ENCODE assay signal across 1 cellular context in the genomic region with DNA sequence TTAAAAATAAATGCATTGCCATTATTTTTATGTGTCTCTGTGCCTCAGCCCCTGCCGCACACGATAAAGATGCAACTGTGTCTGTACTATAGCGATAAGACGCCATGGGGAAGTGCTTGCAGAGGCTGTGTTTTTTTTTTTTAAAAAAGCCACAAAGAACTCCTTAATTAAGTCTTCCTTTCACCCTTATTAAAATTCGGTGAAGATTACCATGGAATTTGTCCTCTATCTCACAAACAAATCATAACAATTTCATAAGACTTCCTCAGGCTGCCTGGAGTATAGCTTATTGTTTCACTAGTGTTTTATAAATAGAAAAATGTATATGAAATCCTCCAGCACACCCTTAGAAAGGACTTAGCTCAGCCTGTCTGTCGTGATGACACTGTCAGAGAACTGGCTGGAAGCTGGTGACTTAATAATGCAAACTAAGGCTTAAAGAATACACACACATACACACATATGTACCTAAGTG.
TF ChIP-seq lines count a peak whose summit lies in the region.

No MANE protein-coding gene starts in this region.

TF ChIP-seq in K562, 482 proteins besides CTCF, POLR2A, EP300 and RAD21 (continued from another document):
- TF ChIP-seq, protein P1, sequence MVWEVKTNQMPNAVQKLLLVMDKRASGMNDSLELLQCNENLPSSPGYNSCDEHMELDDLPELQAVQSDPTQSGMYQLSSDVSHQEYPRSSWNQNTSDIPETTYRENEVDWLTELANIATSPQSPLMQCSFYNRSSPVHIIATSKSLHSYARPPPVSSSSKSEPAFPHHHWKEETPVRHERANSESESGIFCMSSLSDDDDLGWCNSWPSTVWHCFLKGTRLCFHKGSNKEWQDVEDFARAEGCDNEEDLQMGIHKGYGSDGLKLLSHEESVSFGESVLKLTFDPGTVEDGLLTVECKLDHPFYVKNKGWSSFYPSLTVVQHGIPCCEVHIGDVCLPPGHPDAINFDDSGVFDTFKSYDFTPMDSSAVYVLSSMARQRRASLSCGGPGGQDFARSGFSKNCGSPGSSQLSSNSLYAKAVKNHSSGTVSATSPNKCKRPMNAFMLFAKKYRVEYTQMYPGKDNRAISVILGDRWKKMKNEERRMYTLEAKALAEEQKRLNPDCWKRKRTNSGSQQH (CRISPR knock-in tag; IDR thresholded peaks at IDR 0.05), result no peak
- TF ChIP-seq CBX2 (IDR thresholded peaks at IDR 0.05; ENCODE audit: insufficient read depth, low read length, poor library complexity, severe bottlenecking) (no peak), ZNF140 (CRISPR knock-in tag; IDR thresholded peaks at IDR 0.05) (no peak), POLR3G (IDR thresholded peaks at IDR 0.05; ENCODE audit: extremely low read depth, insufficient read length, insufficient replicate concordance) (no peak), JUND (IDR thresholded peaks at IDR 0.05; ENCODE audit: borderline replicate concordance, low read depth, low read length) (peak; percentile 73), JUND (tag; IDR thresholded peaks at IDR 0.05; ENCODE audit: borderline replicate concordance, low read depth, low read length) (no peak; the same call in 2 of the 3 replicates), JUNB (CRISPR knock-in tag; conservative IDR thresholded peaks at IDR 0.05) (no peak), FIP1L1 (IDR thresholded peaks at IDR 0.05; ENCODE audit: low read depth, low read length, poor library complexity, severe bottlenecking) (no peak), SETDB1 (IDR thresholded peaks at IDR 0.05; ENCODE audit: low read length) (no peak), CBX8 (IDR thresholded peaks at IDR 0.05; ENCODE audit: borderline replicate concordance, extremely low read depth, low read depth, low read length, poor library complexity, severe bottlenecking) (no peak), ZNF780A (CRISPR knock-in tag; IDR thresholded peaks at IDR 0.05) (no peak), IRF2 (CRISPR knock-in tag; IDR thresholded peaks at IDR 0.05) (no peak), RBM39 (optimal IDR thresholded peaks at IDR 0.05; ENCODE audit: low read depth, low read length) (no peak), ZNF830 (CRISPR knock-in tag; IDR thresholded peaks at IDR 0.05) (no peak), E2F8 (IDR thresholded peaks at IDR 0.05; ENCODE audit: low read depth, partially characterized antibody) (no peak), ZNF766 (CRISPR knock-in tag; conservative IDR thresholded peaks at IDR 0.05) (peak; percentile 77; the same call in 1 of the 2 replicates), MCM5 (IDR thresholded peaks at IDR 0.05; ENCODE audit: low read depth) (no peak), PHTF2 (CRISPR knock-in tag; IDR thresholded peaks at IDR 0.05) (no peak), ZNF175 (CRISPR knock-in tag; IDR thresholded peaks at IDR 0.05; ENCODE audit: low read depth) (peak; percentile 94), PKNOX1 (IDR thresholded peaks at IDR 0.05) (peak; percentile 32; the same call in 1 of the 2 replicates), KDM1A (IDR thresholded peaks at IDR 0.05) (peak; percentile 40 to 52; a peak in 2 of 4 replicates), CREM (IDR thresholded peaks at IDR 0.05; ENCODE audit: low read depth) (peak; percentile 85), ZNF707 (CRISPR knock-in tag; conservative IDR thresholded peaks at IDR 0.05) (no peak), EP400 (IDR thresholded peaks at IDR 0.05) (no peak), GTF2F1 (IDR thresholded peaks at IDR 0.05; ENCODE audit: low read depth, low read length) (no peak), NFATC3 (IDR thresholded peaks at IDR 0.05) (no peak), ZNF174 (CRISPR knock-in tag; IDR thresholded peaks at IDR 0.05) (no peak), ZSCAN29 (IDR thresholded peaks at IDR 0.05) (no peak), E2F3 (CRISPR knock-in tag; IDR thresholded peaks at IDR 0.05) (no peak), MTA3 (IDR thresholded peaks at IDR 0.05; ENCODE audit: borderline replicate concordance) (0 out of 2 replicates have a peak, but pooled peaks have one; percentile 37), FOS (IDR thresholded peaks at IDR 0.05; ENCODE audit: extremely low read depth, insufficient read length) (no peak), TRIM24 (IDR thresholded peaks at IDR 0.05) (peak; percentile 82 to 83), ZNF24 (IDR thresholded peaks at IDR 0.05) (no peak)
- TF ChIP-seq, protein P2, sequence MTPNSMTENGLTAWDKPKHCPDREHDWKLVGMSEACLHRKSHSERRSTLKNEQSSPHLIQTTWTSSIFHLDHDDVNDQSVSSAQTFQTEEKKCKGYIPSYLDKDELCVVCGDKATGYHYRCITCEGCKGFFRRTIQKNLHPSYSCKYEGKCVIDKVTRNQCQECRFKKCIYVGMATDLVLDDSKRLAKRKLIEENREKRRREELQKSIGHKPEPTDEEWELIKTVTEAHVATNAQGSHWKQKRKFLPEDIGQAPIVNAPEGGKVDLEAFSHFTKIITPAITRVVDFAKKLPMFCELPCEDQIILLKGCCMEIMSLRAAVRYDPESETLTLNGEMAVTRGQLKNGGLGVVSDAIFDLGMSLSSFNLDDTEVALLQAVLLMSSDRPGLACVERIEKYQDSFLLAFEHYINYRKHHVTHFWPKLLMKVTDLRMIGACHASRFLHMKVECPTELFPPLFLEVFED (CRISPR knock-in tag; conservative IDR thresholded peaks at IDR 0.05), result no peak
- TF ChIP-seq, protein P3, sequence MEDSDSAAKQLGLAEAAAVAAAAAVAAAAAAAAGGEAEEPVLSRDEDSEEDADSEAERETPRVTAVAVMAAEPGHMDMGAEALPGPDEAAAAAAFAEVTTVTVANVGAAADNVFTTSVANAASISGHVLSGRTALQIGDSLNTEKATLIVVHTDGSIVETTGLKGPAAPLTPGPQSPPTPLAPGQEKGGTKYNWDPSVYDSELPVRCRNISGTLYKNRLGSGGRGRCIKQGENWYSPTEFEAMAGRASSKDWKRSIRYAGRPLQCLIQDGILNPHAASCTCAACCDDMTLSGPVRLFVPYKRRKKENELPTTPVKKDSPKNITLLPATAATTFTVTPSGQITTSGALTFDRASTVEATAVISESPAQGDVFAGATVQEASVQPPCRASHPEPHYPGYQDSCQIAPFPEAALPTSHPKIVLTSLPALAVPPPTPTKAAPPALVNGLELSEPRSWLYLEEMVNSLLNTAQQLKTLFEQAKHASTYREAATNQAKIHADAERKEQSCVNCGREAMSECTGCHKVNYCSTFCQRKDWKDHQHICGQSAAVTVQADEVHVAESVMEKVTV (CRISPR knock-in tag; IDR thresholded peaks at IDR 0.05), result no peak
- TF ChIP-seq, protein P4, sequence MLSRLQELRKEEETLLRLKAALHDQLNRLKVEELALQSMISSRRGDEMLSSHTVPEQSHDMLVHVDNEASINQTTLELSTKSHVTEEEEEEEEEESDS (CRISPR knock-in tag; IDR thresholded peaks at IDR 0.05), result no peak
